ENCODE assay signal across 8 cellular contexts in the genomic region with DNA sequence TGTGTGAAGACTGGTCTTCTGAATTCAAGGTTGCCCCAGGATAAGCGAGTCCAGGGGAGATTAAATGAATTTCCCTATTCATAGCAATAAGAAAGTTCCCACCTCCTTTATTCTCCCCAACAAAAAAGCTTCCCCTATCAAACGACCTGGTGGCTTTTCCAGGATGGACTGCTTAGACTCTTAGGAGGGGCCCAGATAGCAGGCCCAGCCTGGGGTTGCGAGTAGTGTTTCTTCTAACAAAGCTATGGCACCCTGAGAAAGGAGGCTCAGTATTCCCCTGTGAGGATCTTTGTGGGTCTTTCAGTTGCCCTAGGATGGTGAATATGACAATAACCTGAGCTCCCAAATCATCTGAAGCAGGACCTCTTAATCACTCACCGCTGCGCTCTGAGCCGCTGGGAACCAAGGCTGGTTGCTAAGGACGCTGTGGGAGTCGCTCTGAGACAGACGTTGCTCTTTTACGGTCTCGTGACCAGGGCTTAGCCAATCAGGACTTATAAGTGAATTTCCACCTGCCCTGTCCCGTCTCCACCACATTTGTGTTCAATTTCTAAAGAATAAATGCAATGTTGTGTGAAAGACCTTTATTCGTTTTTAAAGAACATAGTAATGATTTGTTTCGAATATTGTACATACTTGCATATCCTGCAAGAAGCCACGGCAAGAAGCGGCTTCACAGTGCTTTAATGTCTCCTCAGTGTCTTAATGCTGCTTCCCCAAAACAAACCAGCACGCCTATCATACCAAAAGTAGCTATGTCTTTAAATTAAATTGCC. TPM values are rescaled to one million over a fixed set of nuclear protein-coding genes. Genes with fewer than 3 reads are reported as not detected.
DNase-seq lines count a peak whose midpoint lies in the region; ATAC-seq, FAIRE-seq and TF ChIP-seq lines count a peak whose summit lies in the region.

TSS of gene TMEM232 (minus strand) at position 423 of the 776 bp plus-strand sequence. CDS start 59,319 bp downstream, outside the sequence.

- H3K9me3 ChIP-seq in mesenchymal stem cell (ENCODE audit: control insufficient read depth, low read length): no peaks in the 10 kb centered on the region

- peak within 1 kb of the TSS in 1 of 2 experiments; percentile 73 for H3K4me3 ChIP-seq in mesenchymal stem cell (ENCODE audit: insufficient read depth in 1 of 2, low read depth in 1 of 2, low read length in 2 of 2)

- no peak within 1 kb of the TSS for H3K14ac ChIP-seq in mesenchymal stem cell (ENCODE audit: low read length in 2 of 2)

- H2AFZ ChIP-seq in mesenchymal stem cell (ENCODE audit: low read depth, low read length): no peak within 1 kb of the TSS

- no peaks in the 10 kb centered on the region for H3K79me1 ChIP-seq in mesenchymal stem cell (replicated peaks; ENCODE audit: low read length, poor library complexity, severe bottlenecking)

- DNase-seq in NCI-H526 treated with DMSO at 0.1 percent for 48 hours (lab: John Stamatoyannopoulos, UW) (peak; percentile 40), mesenchymal stem cell (peak; percentile 79), D721Med (ENCODE audit: insufficient read length, low spot score) (no peak)
- peak; percentile 73 for DNase-seq in activated CD8-positive, alpha-beta memory T cell treated with anti-CD3 and anti-CD28 coated beads, Interleukin-2, amount 50 U/mL, for 4 hours
- peak; percentile 50 to 71 (median 61) for DNase-seq in stimulated activated CD4-positive, alpha-beta T cell treated with anti-CD3 and anti-CD28 coated beads, TNF-alpha, amount 100 ng/mL, for 48 hours (ENCODE audit: low read depth in 3 of 3)

- no peak within 1 kb of the TSS for H2BK120ac ChIP-seq in mesenchymal stem cell (ENCODE audit: low read depth, low read length)

- H3K4me2 ChIP-seq in mesenchymal stem cell (ENCODE audit: low read length, poor library complexity, severe bottlenecking): peak within 1 kb of the TSS; percentile 79

- H3K4ac ChIP-seq in mesenchymal stem cell (ENCODE audit: low read depth in 1 of 2, low read length in 2 of 2): no peak within 1 kb of the TSS

- H3K27me3 ChIP-seq in mesenchymal stem cell (ENCODE audit: control insufficient read depth in 1 of 2, insufficient read depth in 1 of 2, low read length in 2 of 2): no peaks in the 10 kb centered on the region

- peak within 1 kb of the TSS; percentile 29 for H3K9ac ChIP-seq in mesenchymal stem cell (ENCODE audit: low read length)

- no peak within 1 kb of the TSS for H2BK5ac ChIP-seq in mesenchymal stem cell (ENCODE audit: low read depth, low read length, poor library complexity, severe bottlenecking)

- H3K4me1 ChIP-seq in mesenchymal stem cell (ENCODE audit: control insufficient read depth, insufficient read depth, low read depth, low read length): no peaks in the 10 kb centered on the region

- H3K27ac ChIP-seq in mesenchymal stem cell (ENCODE audit: low read length, poor library complexity, severe bottlenecking): no peak within 1 kb of the TSS

- no peak for TF ChIP-seq CTCF in D721Med (IDR thresholded peaks at IDR 0.05; ENCODE audit: insufficient read depth, missing control alignments)

- peak; percentile 8 for FAIRE-seq in endometrium (lab: Jason Lieb, UNC)
- FAIRE-seq in D721Med (lab: Jason Lieb, UNC): no peak

- ATAC-seq in GM18867 (IDR thresholded peaks at IDR 0.05; ENCODE audit: unreplicated experiment) (peak; percentile 100), HG03103 (IDR thresholded peaks at IDR 0.05; ENCODE audit: low read depth, unreplicated experiment) (peak; percentile 100)

- H3K23ac ChIP-seq in mesenchymal stem cell (ENCODE audit: low read length in 2 of 2): no peak within 1 kb of the TSS

- H3K18ac ChIP-seq in mesenchymal stem cell (ENCODE audit: low read depth in 1 of 2, low read length in 2 of 2): no peak within 1 kb of the TSS

- no peak within 1 kb of the TSS for H2BK12ac ChIP-seq in mesenchymal stem cell (ENCODE audit: low read length in 2 of 2)

- no peak within 1 kb of the TSS for H2BK15ac ChIP-seq in mesenchymal stem cell (ENCODE audit: low read depth, poor library complexity, severe bottlenecking)

- no peak within 1 kb of the TSS for H2AK5ac ChIP-seq in mesenchymal stem cell (ENCODE audit: low read length, severe bottlenecking)

- no peak within 1 kb of the TSS for H4K8ac ChIP-seq in mesenchymal stem cell (ENCODE audit: low read length)

- no peak within 1 kb of the TSS for H4K91ac ChIP-seq in mesenchymal stem cell (ENCODE audit: low read length)

- H3K36me3 ChIP-seq in mesenchymal stem cell (ENCODE audit: control insufficient read depth in 1 of 2, insufficient read depth in 2 of 2, low read depth in 1 of 2, low read length in 2 of 2): no peaks in the 10 kb centered on the region

- WGBS in mesenchymal stem cell: 47% methylated on average over 14 of the region's 17 CpGs

RNA-seq across cellular contexts. Expression of gene TMEM232, which starts in this region (rescaled TPM):
- polyA plus RNA-seq in mesenchymal stem cell (2013, experiment 1 of 2): 0.77 TPM
- 0.75 TPM for polyA plus RNA-seq in mesenchymal stem cell (2013, experiment 2 of 2)
